Comparison of ENCODE assay signal across 8 cellular contexts in genomic region chr5:93583799-93584530, GRCh38. TPM values are rescaled to one million over a fixed set of nuclear protein-coding genes. Genes with fewer than 3 reads are reported as not detected.
A peak's percentile ranks its signal among the peaks of the same experiment; 100 is the strongest.
DNase-seq lines count a peak whose midpoint lies in the region; ATAC-seq, FAIRE-seq and TF ChIP-seq lines count a peak whose summit lies in the region.

No MANE protein-coding gene starts in this region.

- ATAC-seq in HG02885 (IDR thresholded peaks at IDR 0.05; ENCODE audit: poor library complexity, unreplicated experiment) (peak; percentile 40), left lung (no peak)

- TF ChIP-seq POLR2A in Peyer's patch (IDR thresholded peaks at IDR 0.05) (no peak), thyroid gland (IDR thresholded peaks at IDR 0.05) (no peak)

- DNase-seq in activated effector memory CD4-positive, alpha-beta T cell treated with anti-CD3 and anti-CD28 coated beads, Interleukin-2, amount 50 U/mL, for 16 hours = peak; percentile 76
- no peak for DNase-seq in activated effector memory CD4-positive, alpha-beta T cell treated with Interleukin-2 at 50 U/mL for 16 hours
- DNase-seq in Peyer's patch (no peak), cerebellar cortex (ENCODE audit: low spot score) (peak; percentile 42), left lung (peak in 1 of 2 donors; percentile 90), thyroid gland (peak in 1 of 2 donors; percentile 31), D721Med (ENCODE audit: insufficient read length, low spot score) (no peak)

- peak overlapping the region in 3 of 4 donors; percentile 42 to 68 (median 66) for H3K27ac ChIP-seq in Peyer's patch
- H3K27ac ChIP-seq in left lung = peak overlapping the region; percentile 67 to 87
- peak overlapping the region; percentile 48 to 71 (median 60) for H3K27ac ChIP-seq in thyroid gland

- FAIRE-seq in D721Med (lab: Jason Lieb, UNC) = no peak

- peaks cover 0 to 39% of the 10 kb centered on the region in 2 donors for H3K27me3 ChIP-seq in Peyer's patch
- H3K27me3 ChIP-seq in left lung = peaks cover 58 to 97% of the 10 kb centered on the region in 2 donors
- peaks cover 25% of the 10 kb centered on the region for H3K27me3 ChIP-seq in thyroid gland

- H3K36me3 ChIP-seq in Peyer's patch = no peaks in the 10 kb centered on the region
- H3K36me3 ChIP-seq in left lung = no peaks in the 10 kb centered on the region
- no peaks in the 10 kb centered on the region for H3K36me3 ChIP-seq in thyroid gland

- intact Hi-C loops in left lung (cut with DNase I) = loop anchor here in 1 of 2 donors (10.0 kb wide), 1 partner anchor 211 kb away; no protein-coding TSS in a partner anchor
- intact Hi-C loops in thyroid gland (cut with DNase I) = loop anchor here (10.0 kb wide), 1 partner anchor 331 kb away; no protein-coding TSS in a partner anchor

- H3K9me3 ChIP-seq in Peyer's patch (no peaks in the 10 kb centered on the region), left lung (no peaks in the 10 kb centered on the region), thyroid gland (no peaks in the 10 kb centered on the region)

- no peak for TF ChIP-seq CTCF in Peyer's patch (IDR thresholded peaks at IDR 0.05)
- TF ChIP-seq CTCF in left lung (IDR thresholded peaks at IDR 0.05) = no peak
- TF ChIP-seq CTCF in thyroid gland (IDR thresholded peaks at IDR 0.05) = no peak
- TF ChIP-seq CTCF in D721Med (IDR thresholded peaks at IDR 0.05; ENCODE audit: insufficient read depth, missing control alignments) = no peak

- H3K4me1 ChIP-seq in Peyer's patch = peaks cover 0 to 45% (median 22%) of the 10 kb centered on the region in 4 donors
- peaks cover 11 to 41% of the 10 kb centered on the region in 2 donors for H3K4me1 ChIP-seq in left lung
- H3K4me1 ChIP-seq in thyroid gland = peaks cover 22% of the 10 kb centered on the region in 2 donors

- WGBS in thyroid gland, 2 donors = 2 to 3% methylated on average over 28 to 31 of the region's 103 CpGs

- H3K4me3 ChIP-seq in Peyer's patch (peak overlapping the region; percentile 33 to 67 (median 56)), left lung (peak overlapping the region; percentile 32 to 43), thyroid gland (replicated peaks in 1 of 3) (peak overlapping the region in 2 of 3 donors; percentile 41 to 45)

RNA-seq across cellular contexts. Expression of gene NR2F1, which starts 0.9 kb away (rescaled TPM):
- total RNA-seq in Peyer's patch (10 to 100 TPM in 1 of 4 donors, 1 to 10 TPM in 3; 2.1 to 28.1 (median 7.0) TPM), left lung (10 to 100 TPM; 50.7 to 69.1 TPM), thyroid gland (10 to 100 TPM; 25.8 to 43.3 (median 37.5) TPM)

RNA-seq across cellular contexts. Expression of gene NR2F1-AS1, which starts 2.9 kb away (rescaled TPM):
- total RNA-seq in Peyer's patch = 1 to 10 TPM in 3 of 4 donors, under 1 TPM in 1; 0.35 to 9.1 (median 3.2) TPM
- total RNA-seq in left lung = 10 to 100 TPM; 10.5 to 18.3 TPM
- total RNA-seq in thyroid gland = 10 to 100 TPM in 2 of 4 donors, 1 to 10 TPM in 2; 4.1 to 13.8 (median 10.1) TPM

Comparison
In these comparisons a context has a peak if more than half of its experiments do, and no peak if none do; other contexts are left out.
1. DNase-seq: peak in activated effector memory CD4-positive, alpha-beta T cell treated with anti-CD3 and anti-CD28 coated beads, Interleukin-2, amount 50 U/mL, for 16 hours (single experiment) and cerebellar cortex (single experiment); none in activated effector memory CD4-positive, alpha-beta T cell treated with Interleukin-2 at 50 U/mL for 16 hours (single experiment), Peyer's patch (0 of 3) and D721Med (single experiment).
2. Peak in every context shown above with its lines, with median percentiles within 50 percentile points of each other: H3K27ac ChIP-seq and H3K4me3 ChIP-seq.